In genomic region chr19:1115646-1116420, GRCh38 we compare ENCODE assay signal across 29 cellular contexts.
"Had no signal": no experiment of that assay in that cellular context is flagged by ENCODE, and none has a peak within 500 bp of the region (broad histone marks: within the 10 kb centered on the region; RNA-seq: fewer than 3 reads in every experiment).

No MANE protein-coding gene starts in this region.

- H3K9ac ChIP-seq: neural progenitor cell had no signal

- ATAC-seq: effector memory CD8-positive, alpha-beta T cell; mucosa of descending colon; right lobe of liver; stimulated activated naive CD8-positive, alpha-beta T cell treated with anti-CD3 and anti-CD28 coated beads, Interleukin-15, amount 100 ng/mL, for 72 hours; upper lobe of right lung had no signal

- FAIRE-seq: endometrium, small intestine had no signal

- H3K27me3 ChIP-seq: esophagus squamous epithelium, neural progenitor cell, right lobe of liver, suprapubic skin, transverse colon, upper lobe of right lung, uterus had no signal

- H3K36me3 ChIP-seq: neural progenitor cell, uterus had no signal

- H3K9me3 ChIP-seq: esophagus squamous epithelium, mucosa of descending colon, prostate gland, right lobe of liver, suprapubic skin, transverse colon, upper lobe of right lung, uterus had no signal

- DNase-seq: cortex of kidney; effector memory CD8-positive, alpha-beta T cell; erythroblast; esophagus squamous epithelium; foreskin melanocyte; glutamatergic neuron; hypothalamus; immature natural killer cell; islet precursor cell; mesenchymal stem cell; mucosa of descending colon; naive B cell; nucleus accumbens; retina; right lobe of liver; small intestine; stimulated activated CD4-positive, alpha-beta T cell treated with anti-CD3 and anti-CD28 coated beads, Interleukin-12 subunit alpha, Interleukin-12 subunit beta, amount 100 ng/mL, for 4 hours; stimulated activated CD4-positive, alpha-beta T cell treated with anti-CD3 and anti-CD28 coated beads, Interleukin-1b, Interleukin-23, amount 100 ng/mL, for 48 hours; stimulated activated CD4-positive, alpha-beta T cell treated with anti-CD3 and anti-CD28 coated beads, Interleukin-4, amount 100 ng/mL, for 1 hour; stimulated activated CD8-positive, alpha-beta memory T cell treated with anti-CD3 and anti-CD28 coated beads, Interleukin-4, amount 100 ng/mL, for 48 hours; stimulated activated naive CD4-positive, alpha-beta T cell; stimulated activated naive CD8-positive, alpha-beta T cell treated with anti-CD3 and anti-CD28 coated beads, Interleukin-15, amount 100 ng/mL, for 72 hours; transverse colon; upper lobe of right lung; uterus had no signal

- H3K4me3 ChIP-seq: esophagus squamous epithelium, mucosa of descending colon, neural progenitor cell, prostate gland, right lobe of liver, suprapubic skin, transverse colon, upper lobe of right lung, uterus had no signal

- H3K27ac ChIP-seq: neural progenitor cell, prostate gland, right lobe of liver, suprapubic skin, transverse colon, upper lobe of right lung, uterus had no signal
